Comparison of ENCODE assay signal across 9 cellular contexts in the genomic region with DNA sequence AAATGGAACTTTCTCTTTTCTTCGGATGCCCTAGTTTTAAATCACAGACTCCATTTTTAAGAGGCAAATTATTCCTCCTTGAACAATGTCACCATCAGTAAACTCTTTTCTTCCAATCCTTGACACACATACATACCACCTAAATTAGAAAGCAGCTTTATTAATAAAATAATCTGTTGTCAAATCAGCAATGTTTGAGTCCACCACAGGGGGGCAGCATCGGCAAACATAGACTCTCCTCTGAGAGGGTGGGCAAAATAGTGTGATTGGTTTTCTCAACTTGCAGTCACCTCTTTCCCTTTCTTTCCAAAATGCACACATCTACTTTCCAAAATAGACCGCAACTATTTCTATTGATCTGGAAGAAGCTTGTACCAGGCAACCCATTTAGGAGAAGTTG.
DNase-seq lines count a peak whose midpoint lies in the region; ATAC-seq and TF ChIP-seq lines count a peak whose summit lies in the region.
"Had no signal": no experiment of that assay in that cellular context is flagged by ENCODE, and none has a peak within 500 bp of the region (broad histone marks: within the 10 kb centered on the region; RNA-seq: fewer than 3 reads in every experiment).

No MANE protein-coding gene starts in this region.

- ATAC-seq in psoas muscle = no peak
- no peak for ATAC-seq in HG03025 (IDR thresholded peaks at IDR 0.05; ENCODE audit: low FRiP score, unreplicated experiment)

- TF ChIP-seq POLR2A in Peyer's patch (IDR thresholded peaks at IDR 0.05) (no peak), prostate gland (IDR thresholded peaks at IDR 0.05) (no peak)

- no peak overlapping the region for H3K27ac ChIP-seq in Peyer's patch
- no peak overlapping the region for H3K27ac ChIP-seq in psoas muscle
- H3K27ac ChIP-seq in prostate gland = no peak overlapping the region
- H3K27ac ChIP-seq: SJSA1 had no signal

- whole genome bisulfite sequencing in psoas muscle, 3 donors = 71 to 77% (median 73%) methylated on average over 3 of the region's 3 CpGs
- 72% methylated on average over 3 of the region's 3 CpGs for WGBS in prostate gland

- peak; percentile 70 for TF ChIP-seq CTCF in GM12873 (IDR thresholded peaks at IDR 0.05; ENCODE audit: insufficient read depth, low read depth, low read length, missing control alignments)
- TF ChIP-seq CTCF in Peyer's patch (IDR thresholded peaks at IDR 0.05) = peak in 4 of 6 experiments; percentile 41 to 53 (median 50)
- peak; percentile 50 for TF ChIP-seq CTCF in astrocyte of the spinal cord (IDR thresholded peaks at IDR 0.05; ENCODE audit: low read depth, low read length)
- TF ChIP-seq CTCF in psoas muscle (IDR thresholded peaks at IDR 0.05) = peak; percentile 6
- peak in 1 of 4 experiments; percentile 16 for TF ChIP-seq CTCF in prostate gland (IDR thresholded peaks at IDR 0.05)

- intact Hi-C loops in psoas muscle (cut with DNase I) (no loop called here), prostate gland (cut with DNase I) (no loop called here)

- H3K4me1 ChIP-seq in Peyer's patch (no peaks in the 10 kb centered on the region), psoas muscle (no peaks in the 10 kb centered on the region), prostate gland (replicated peaks) (no peaks in the 10 kb centered on the region)
- H3K4me1 ChIP-seq: SJSA1 had no signal

- in situ Hi-C loops in astrocyte of the spinal cord (cut with HindIII; ENCODE audit: low sequenced_read_pairs) = no loop called here

- no peaks in the 10 kb centered on the region for H3K9me3 ChIP-seq in Peyer's patch
- H3K9me3 ChIP-seq in psoas muscle = no peaks in the 10 kb centered on the region
- no peaks in the 10 kb centered on the region for H3K9me3 ChIP-seq in prostate gland
- H3K9me3 ChIP-seq: SJSA1 had no signal

- H3K4me3 ChIP-seq in Peyer's patch (no peak overlapping the region), astrocyte of the spinal cord (ENCODE audit: low read depth, low read length) (no peak overlapping the region), psoas muscle (no peak overlapping the region), prostate gland (no peak overlapping the region)
- H3K4me3 ChIP-seq: SJSA1 had no signal

- peak in 1 of 3 donors; percentile 63 for DNase-seq in Peyer's patch
- DNase-seq in astrocyte of the spinal cord (ENCODE audit: low read depth, low spot score) = no peak
- no peak for DNase-seq in psoas muscle
- no peak for DNase-seq in SKM-1 treated with dmso at 0.1 percent for 144 hours (lab: John Stamatoyannopoulos, UW; ENCODE audit: unreplicated experiment)
- DNase-seq in NCI-H187 (lab: John Stamatoyannopoulos, UW) = no peak
- no peak for DNase-seq in prostate gland (ENCODE audit: low spot score)

- H3K27me3 ChIP-seq in Peyer's patch (no peaks in the 10 kb centered on the region), psoas muscle (ENCODE audit: insufficient read depth in 3 of 3, low read length in 2 of 3) (no peaks in the 10 kb centered on the region), prostate gland (replicated peaks; ENCODE audit: insufficient read depth) (no peaks in the 10 kb centered on the region)
- H3K27me3 ChIP-seq: SJSA1 had no signal

- H3K36me3 ChIP-seq in Peyer's patch (no peaks in the 10 kb centered on the region), psoas muscle (ENCODE audit: insufficient read depth in 1 of 2, low read depth in 1 of 2) (no peaks in the 10 kb centered on the region), prostate gland (no peaks in the 10 kb centered on the region)
- H3K36me3 ChIP-seq: SJSA1 had no signal
